In genomic region chr17:73286863-73287296, GRCh38 we compare ENCODE assay signal across 15 cellular contexts. TPM values are rescaled to one million over a fixed set of nuclear protein-coding genes. Genes with fewer than 3 reads are reported as not detected.
DNase-seq lines count a peak whose midpoint lies in the region; ATAC-seq and TF ChIP-seq lines count a peak whose summit lies in the region.
"Had no signal": no experiment of that assay in that cellular context is flagged by ENCODE, and none has a peak within 500 bp of the region (broad histone marks: within the 10 kb centered on the region; RNA-seq: fewer than 3 reads in every experiment).

No MANE protein-coding gene starts in this region.

- DNase-seq in IMR-90 (peak; percentile 41), ascending aorta (ENCODE audit: low spot score in 2 of 2) (no peak), fibroblast of pulmonary artery (ENCODE audit: low read depth) (peak; percentile 88), gastrocnemius medialis (no peak), chondrocyte (ENCODE audit: low spot score) (no peak)
- DNase-seq in activated T-cell treated with anti-CD3 and anti-CD28 coated beads, Interleukin-2, amount 50 U/mL, for 24 hours: no peak
- DNase-seq in effector memory CD8-positive, alpha-beta T cell: no peak
- DNase-seq: activated CD8-positive, alpha-beta memory T cell treated with anti-CD3 and anti-CD28 coated beads, Interleukin-2, amount 10 ng/mL, durations not matched to agents 7 days and 5 days; brain microvascular endothelial cell; hippocampal formation; stimulated activated CD4-positive, alpha-beta T cell treated with anti-CD3 and anti-CD28 coated beads, Interleukin-15, amount 100 ng/mL, for 24 hours had no signal

- intact Hi-C loops in IMR-90 (cut with micrococcal nuclease): no loop called here
- intact Hi-C loops in ascending aorta (cut with DNase I): no loop called here
- intact Hi-C loops in gastrocnemius medialis (cut with DNase I; ENCODE audit: low total_unique reads): no loop called here

- H4K8ac ChIP-seq in IMR-90 (ENCODE audit: low read depth in 2 of 2, low read length in 2 of 2): no peak overlapping the region

- no peak overlapping the region for H2BK15ac ChIP-seq in IMR-90 (ENCODE audit: low read depth, low read length)

- H2BK5ac ChIP-seq in IMR-90 (ENCODE audit: low read depth, low read length, poor library complexity, severe bottlenecking): no peak overlapping the region

- H2BK20ac ChIP-seq in IMR-90 (ENCODE audit: low read depth, low read length): peak overlapping the region; percentile 35; the same call in 1 of the 2 replicates

- H3K27ac Mint-ChIP-seq in activated T-cell treated with anti-CD3 and anti-CD28 coated beads, Interleukin-2, amount 50 U/mL, for 24 hours: no peak overlapping the region
- H3K27ac Mint-ChIP-seq in effector memory CD8-positive, alpha-beta T cell: no peak overlapping the region
- no peak overlapping the region for H3K27ac Mint-ChIP-seq in chondrocyte (ENCODE audit: unreplicated experiment)
- H3K27ac Mint-ChIP-seq: activated CD8-positive, alpha-beta memory T cell treated with anti-CD3 and anti-CD28 coated beads, Interleukin-2, amount 10 ng/mL, durations not matched to agents 7 days and 5 days; stimulated activated memory B cell treated with anti-CD40 and anti-IgM and Interleukin-4, amounts not matched to agents 10 μg/mL and 1 μg/mL and 100 μg/mL, for 72 hours; T-helper 2 cell treated with Interferon-gamma antibody and Interleukin-4, amounts not matched to agents 5 μg/mL and 100 μg/mL, for 36 hours had no signal

- peaks cover 11% of the 10 kb centered on the region for H3K4me1 Mint-ChIP-seq in activated T-cell treated with anti-CD3 and anti-CD28 coated beads, Interleukin-2, amount 50 U/mL, for 24 hours (ENCODE audit: low read depth)
- H3K4me1 Mint-ChIP-seq in effector memory CD8-positive, alpha-beta T cell (ENCODE audit: low read depth in 2 of 2): peaks cover 14 to 17% of the 10 kb centered on the region in 2 donors
- peaks cover 41% of the 10 kb centered on the region for H3K4me1 Mint-ChIP-seq in chondrocyte (ENCODE audit: low read depth)

- H3K4ac ChIP-seq in IMR-90 (ENCODE audit: low read depth, low read length): peak overlapping the region; percentile 43; the same call in 1 of the 2 replicates

- no peak overlapping the region for H4K91ac ChIP-seq in IMR-90 (ENCODE audit: insufficient read depth, low read depth, low read length)

- H3K27ac ChIP-seq in IMR-90 (ENCODE audit: insufficient read depth, low read length): 0 out of 2 replicates have a peak overlapping the region, but pooled peaks have one; percentile 10
- H3K27ac ChIP-seq in ascending aorta: peak overlapping the region; percentile 52 to 53
- H3K27ac ChIP-seq in gastrocnemius medialis: peak overlapping the region; percentile 53 to 87 (median 70)
- H3K27ac ChIP-seq: brain microvascular endothelial cell had no signal

- POLR2A ChIA-PET in IMR-90 (lab: Charles Lee; ENCODE audit: unreplicated experiment): no interaction called here

- in situ Hi-C loops in IMR-90 (cut with MboI; ENCODE audit: low sequenced_read_pairs): no loop called here
- in situ Hi-C loops in gastrocnemius medialis (cut with MboI; ENCODE audit: low sequenced_read_pairs in 4 of 4): no loop called here

- no peak overlapping the region for H3K4me3 ChIP-seq in IMR-90 (ENCODE audit: insufficient read depth, low read depth, low read length)
- H3K4me3 ChIP-seq in ascending aorta: no peak overlapping the region
- H3K4me3 ChIP-seq in fibroblast of pulmonary artery (replicated peaks; ENCODE audit: low read depth, low read length): no peak overlapping the region
- no peak overlapping the region for H3K4me3 ChIP-seq in gastrocnemius medialis
- H3K4me3 ChIP-seq: GM12878 had no signal

- CTCF ChIA-PET in IMR-90 (lab: Yijun Ruan, JAX): no interaction called here

- no peak for ATAC-seq in IMR-90 (ENCODE audit: low read depth)
- no peak for ATAC-seq in gastrocnemius medialis
- no peak for ATAC-seq in effector memory CD8-positive, alpha-beta T cell (replicated peaks)
- ATAC-seq in HG03439 (IDR thresholded peaks at IDR 0.05; ENCODE audit: unreplicated experiment): no peak
- ATAC-seq: activated CD8-positive, alpha-beta memory T cell treated with anti-CD3 and anti-CD28 coated beads, Interleukin-2, amount 10 ng/mL, durations not matched to agents 7 days and 5 days; GM12878; stimulated activated memory B cell treated with anti-CD40 and anti-IgM and Interleukin-4, amounts not matched to agents 10 μg/mL and 1 μg/mL and 100 μg/mL, for 72 hours had no signal

- dilution Hi-C loops in IMR-90 (cut with HindIII; ENCODE audit: low sequenced_read_pairs, unreplicated experiment): no loop called here

- H4K20me1 ChIP-seq in IMR-90 (ENCODE audit: insufficient read depth, low read length): peaks cover 74% of the 10 kb centered on the region

- no peak overlapping the region for H3K18ac ChIP-seq in IMR-90 (ENCODE audit: low read depth, low read length)

- 0 out of 2 replicates have a peak overlapping the region, but pooled peaks have one; percentile 25 for H3K23ac ChIP-seq in IMR-90 (ENCODE audit: low read depth, low read length)

- H3K56ac ChIP-seq in IMR-90 (ENCODE audit: extremely low read depth, insufficient read depth, low read length): no peak overlapping the region

- no peak for TF ChIP-seq RAD21 in IMR-90 (IDR thresholded peaks at IDR 0.05; ENCODE audit: low read length)

- no peaks in the 10 kb centered on the region for H3K36me3 Mint-ChIP-seq in activated T-cell treated with anti-CD3 and anti-CD28 coated beads, Interleukin-2, amount 50 U/mL, for 24 hours (ENCODE audit: low read depth)
- H3K36me3 Mint-ChIP-seq in effector memory CD8-positive, alpha-beta T cell (ENCODE audit: insufficient read depth): no peaks in the 10 kb centered on the region
- H3K36me3 Mint-ChIP-seq in chondrocyte (ENCODE audit: low read depth): peaks cover 2% of the 10 kb centered on the region
- H3K36me3 Mint-ChIP-seq: activated CD8-positive, alpha-beta memory T cell treated with anti-CD3 and anti-CD28 coated beads, Interleukin-2, amount 10 ng/mL, durations not matched to agents 7 days and 5 days; stimulated activated memory B cell treated with anti-CD40 and anti-IgM and Interleukin-4, amounts not matched to agents 10 μg/mL and 1 μg/mL and 100 μg/mL, for 72 hours had no signal

- 100% methylated on average over 4 of the region's 8 CpGs; no CpG with 5 or more reads in 1 of the 2 experiments for WGBS in IMR-90 (ENCODE audit: extremely low coverage in 2 of 2, insufficient read length in 1 of 2), 2 experiments

- H3K14ac ChIP-seq in IMR-90 (replicated peaks; ENCODE audit: low read depth, low read length): peak overlapping the region; percentile 19; the same call in 1 of the 2 replicates

- H3K36me3 ChIP-seq in IMR-90 (ENCODE audit: control insufficient read depth, insufficient read depth, low read length) (peaks cover 37% of the 10 kb centered on the region), ascending aorta (peaks cover 19 to 20% of the 10 kb centered on the region in 2 donors), gastrocnemius medialis (peaks cover 0 to 20% of the 10 kb centered on the region in 2 donors)

- no peak overlapping the region for H2BK120ac ChIP-seq in IMR-90 (ENCODE audit: low read depth, low read length)

- TF ChIP-seq POLR2A in IMR-90 (IDR thresholded peaks at IDR 0.05; ENCODE audit: low read depth, low read length) (no peak), gastrocnemius medialis (IDR thresholded peaks at IDR 0.05) (no peak)

- TF ChIP-seq CTCF in IMR-90 (conservative IDR thresholded peaks at IDR 0.05; ENCODE audit: low read depth, low read length) (no peak), ascending aorta (IDR thresholded peaks at IDR 0.05) (no peak), fibroblast of pulmonary artery (IDR thresholded peaks at IDR 0.05; ENCODE audit: low read length, missing control alignments) (no peak), gastrocnemius medialis (IDR thresholded peaks at IDR 0.05 in 4 of 5, conservative IDR thresholded peaks at IDR 0.05 in 1 of 5) (no peak), chondrocyte (IDR thresholded peaks at IDR 0.05) (no peak)

- H3K4me1 ChIP-seq in IMR-90 (ENCODE audit: control insufficient read depth, insufficient read depth, low read length) (peaks cover 33% of the 10 kb centered on the region), ascending aorta (peaks cover 14 to 55% of the 10 kb centered on the region in 2 donors), gastrocnemius medialis (peaks cover 53 to 72% of the 10 kb centered on the region in 2 donors)

- no TSS peak for BruUV-seq in IMR-90 (replicated peaks; lab: Mats Ljungman, UMichigan)

- H3K27me3 ChIP-seq in IMR-90 (ENCODE audit: control insufficient read depth, insufficient read depth, low read length) (no peaks in the 10 kb centered on the region), ascending aorta (no peaks in the 10 kb centered on the region), gastrocnemius medialis (no peaks in the 10 kb centered on the region)
- H3K27me3 ChIP-seq: brain microvascular endothelial cell had no signal

- no peak overlapping the region for H2AFZ ChIP-seq in IMR-90 (replicated peaks; ENCODE audit: low read length, poor library complexity)

- H4K5ac ChIP-seq in IMR-90 (ENCODE audit: low read depth, low read length): no peak overlapping the region

- 0 out of 2 replicates have a peak overlapping the region, but pooled peaks have one; percentile 43 for H2AK5ac ChIP-seq in IMR-90 (ENCODE audit: low read depth, low read length)

- peaks cover 29% of the 10 kb centered on the region for H3K9me1 ChIP-seq in IMR-90 (ENCODE audit: insufficient read depth, low read length)

- no peaks in the 10 kb centered on the region for H3K27me3 Mint-ChIP-seq in activated T-cell treated with anti-CD3 and anti-CD28 coated beads, Interleukin-2, amount 50 U/mL, for 24 hours
- peaks cover 4 to 28% of the 10 kb centered on the region in 2 donors for H3K27me3 Mint-ChIP-seq in effector memory CD8-positive, alpha-beta T cell
- H3K27me3 Mint-ChIP-seq in chondrocyte (ENCODE audit: low read depth): no peaks in the 10 kb centered on the region

- no peaks in the 10 kb centered on the region for H3K9me3 Mint-ChIP-seq in activated T-cell treated with anti-CD3 and anti-CD28 coated beads, Interleukin-2, amount 50 U/mL, for 24 hours
- H3K9me3 Mint-ChIP-seq in effector memory CD8-positive, alpha-beta T cell: no peaks in the 10 kb centered on the region
- H3K9me3 Mint-ChIP-seq in chondrocyte (ENCODE audit: low read depth): no peaks in the 10 kb centered on the region
- H3K9me3 Mint-ChIP-seq: stimulated activated memory B cell treated with anti-CD40 and anti-IgM and Interleukin-4, amounts not matched to agents 10 μg/mL and 1 μg/mL and 100 μg/mL, for 72 hours; T-helper 2 cell treated with Interferon-gamma antibody and Interleukin-4, amounts not matched to agents 5 μg/mL and 100 μg/mL, for 36 hours had no signal

- no peaks in the 10 kb centered on the region for H3K9me3 ChIP-seq in IMR-90 (ENCODE audit: control insufficient read depth, insufficient read depth, low read length)
- H3K9me3 ChIP-seq in ascending aorta: no peaks in the 10 kb centered on the region
- no peaks in the 10 kb centered on the region for H3K9me3 ChIP-seq in gastrocnemius medialis

- peaks cover 41 to 96% of the 10 kb centered on the region in 2 experiments for H3K79me1 ChIP-seq in IMR-90 (ENCODE audit: low read depth in 1 of 2, low read length in 2 of 2)

- no peak overlapping the region for H3K9ac ChIP-seq in IMR-90 (ENCODE audit: low read depth, low read length)

- no peak overlapping the region for H3K4me2 ChIP-seq in IMR-90 (ENCODE audit: low read depth, low read length)

- peak overlapping the region; percentile 60 for H2AK9ac ChIP-seq in IMR-90 (replicated peaks; ENCODE audit: low read depth, low read length, poor library complexity)

- H3K4me3 Mint-ChIP-seq in activated T-cell treated with anti-CD3 and anti-CD28 coated beads, Interleukin-2, amount 50 U/mL, for 24 hours: no peak overlapping the region
- H3K4me3 Mint-ChIP-seq in effector memory CD8-positive, alpha-beta T cell: no peak overlapping the region
- no peak overlapping the region for H3K4me3 Mint-ChIP-seq in chondrocyte (ENCODE audit: unreplicated experiment)
- H3K4me3 Mint-ChIP-seq: activated CD8-positive, alpha-beta memory T cell treated with anti-CD3 and anti-CD28 coated beads, Interleukin-2, amount 10 ng/mL, durations not matched to agents 7 days and 5 days; stimulated activated memory B cell treated with anti-CD40 and anti-IgM and Interleukin-4, amounts not matched to agents 10 μg/mL and 1 μg/mL and 100 μg/mL, for 72 hours; T-helper 2 cell treated with Interferon-gamma antibody and Interleukin-4, amounts not matched to agents 5 μg/mL and 100 μg/mL, for 36 hours had no signal

RNA-seq across cellular contexts. Expression of gene CDC42EP4, which starts 24.9 kb away (rescaled TPM):
- total RNA-seq in IMR-90 (2012; rRNA removed) (14.3 and 16.1 TPM in 2 replicates), ascending aorta (104 TPM), gastrocnemius medialis (10 to 100 TPM; 35.8 to 57.0 (median 47.1) TPM), chondrocyte (9.1 to 10.6 TPM (median 10.5 TPM) in 3 replicates)
- 25.6 and 25.8 TPM in 2 replicates for polyA plus RNA-seq in IMR-90 (2012; rRNA removed)
- 15.5 and 25.9 TPM in 2 replicates for polyA plus RNA-seq in IMR-90 (2012; cell fraction: cytosol; rRNA removed)
- 8.9 and 13.7 TPM in 2 replicates for polyA plus RNA-seq in IMR-90 (2012; cell fraction: nucleus; rRNA removed; ENCODE audit: low replicate concordance)

RNA-seq across cellular contexts. Expression of gene CPSF4L, which starts 25.2 kb away (rescaled TPM):
- total RNA-seq in IMR-90 (2012; rRNA removed): not detected in 2 replicates
- polyA plus RNA-seq in IMR-90 (2012; rRNA removed): not detected in 2 replicates
- not detected in 2 replicates for polyA plus RNA-seq in IMR-90 (2012; cell fraction: cytosol; rRNA removed)
- not detected in 2 replicates for polyA plus RNA-seq in IMR-90 (2012; cell fraction: nucleus; rRNA removed; ENCODE audit: low replicate concordance)
- total RNA-seq in ascending aorta: not detected
- not detected for total RNA-seq in gastrocnemius medialis
- not detected in 3 replicates for total RNA-seq in chondrocyte
- total RNA-seq: activated CD8-positive, alpha-beta memory T cell treated with anti-CD3 and anti-CD28 coated beads, Interleukin-2, amount 10 ng/mL, durations not matched to agents 7 days and 5 days; GM12878 had no signal
- polyA plus RNA-seq: GM12878 had no signal

Comparison
In these comparisons a context has a peak if more than half of its experiments do, and no peak if none do; other contexts are left out.
1. DNase-seq: peak in IMR-90 (single experiment) and fibroblast of pulmonary artery (single experiment); none in ascending aorta (0 of 2), gastrocnemius medialis (0 of 2), activated T-cell treated with anti-CD3 and anti-CD28 coated beads, Interleukin-2, amount 50 U/mL, for 24 hours (single experiment), effector memory CD8-positive, alpha-beta T cell (0 of 3) and chondrocyte (single experiment).
2. H3K27ac ChIP-seq: peak in every context shown above with its lines; median percentile 70 in gastrocnemius medialis; 52 in ascending aorta; 10 in IMR-90.